ENCODE assay signal across 8 cellular contexts in genomic region chr1:15886613-15887167, GRCh38. TPM values are rescaled to one million over a fixed set of nuclear protein-coding genes. Genes with fewer than 3 reads are reported as not detected.
DNase-seq lines count a peak whose midpoint lies in the region; ATAC-seq and TF ChIP-seq lines count a peak whose summit lies in the region.

No MANE protein-coding gene starts in this region.

- TF ChIP-seq CTCF in WI38 (IDR thresholded peaks at IDR 0.05; ENCODE audit: low read depth, low read length): no peak

- DNase-seq in right cardiac atrium (no peak), pons (ENCODE audit: low spot score) (no peak), AG20443 (ENCODE audit: low spot score) (no peak), NCI-H748 treated with DMSO at 0.1 percent for 48 hours (lab: John Stamatoyannopoulos, UW) (no peak)

- intact Hi-C loops in right cardiac atrium (cut with DNase I): loop anchor here in 2 of 4 donors (5.0 to 10.0 kb wide), 2 partner anchors 39 to 52 kb away; partner anchors contain the start of gene SPEN (in 1 of the 2)

- peaks cover 3% of the 10 kb centered on the region for H3K4me1 ChIP-seq in right cardiac atrium (ENCODE audit: control insufficient read depth, insufficient read depth, low read length)
- peaks cover 17 to 21% (median 20%) of the 10 kb centered on the region in 3 donors for H3K4me1 ChIP-seq in skeletal muscle tissue (ENCODE audit: control insufficient read depth in 3 of 3, insufficient read depth in 3 of 3, low read length in 3 of 3)

- H3K27ac ChIP-seq in right cardiac atrium (ENCODE audit: low read length) (peak overlapping the region; percentile 98), skeletal muscle tissue (ENCODE audit: low read depth, low read length) (peak overlapping the region; percentile 83)

- peak overlapping the region; percentile 35 to 78 (median 37) for H3K9ac ChIP-seq in skeletal muscle tissue (ENCODE audit: low read depth in 1 of 3, low read length in 3 of 3)

- no peaks in the 10 kb centered on the region for H3K36me3 ChIP-seq in skeletal muscle tissue (ENCODE audit: control insufficient read depth in 3 of 3, insufficient read depth in 3 of 3, low read length in 3 of 3)

- H3K27me3 ChIP-seq in right cardiac atrium (ENCODE audit: control insufficient read depth, insufficient read depth) (no peaks in the 10 kb centered on the region), skeletal muscle tissue (ENCODE audit: control insufficient read depth in 3 of 3, insufficient read depth in 3 of 3, low read length in 3 of 3) (no peaks in the 10 kb centered on the region)

- 30% methylated on average over 4 of the region's 4 CpGs for WGBS in right cardiac atrium

- ATAC-seq in GM21423 (IDR thresholded peaks at IDR 0.05; ENCODE audit: unreplicated experiment) (peak; percentile 15), right cardiac atrium (no peak), esophagus mucosa (no peak)

- H3K4me3 ChIP-seq in WI38 (ENCODE audit: low read depth, low read length) (peak overlapping the region; percentile 60), right cardiac atrium (ENCODE audit: low read length) (peak overlapping the region; percentile 47), skeletal muscle tissue (ENCODE audit: low read length in 3 of 3) (peak overlapping the region; percentile 65 to 68 (median 68))

- H3K9me3 ChIP-seq in right cardiac atrium (ENCODE audit: control insufficient read depth, low read length) (no peaks in the 10 kb centered on the region), skeletal muscle tissue (ENCODE audit: control insufficient read depth in 3 of 3, low read length in 3 of 3) (no peaks in the 10 kb centered on the region)

RNA-seq across cellular contexts. Expression of gene SPEN, which starts 39.2 kb away (rescaled TPM):
- 10 to 100 TPM; 25.9 to 34.2 (median 31.9) TPM for total RNA-seq in right cardiac atrium
- polyA plus RNA-seq in right cardiac atrium: 15.2 TPM
- 21.4 TPM for total RNA-seq in skeletal muscle tissue
- 25.1 TPM for total RNA-seq in esophagus mucosa
